Comparison of ENCODE assay signal across 15 cellular contexts in genomic region chr6:119283214-119283613, GRCh38.
A peak's percentile ranks its signal among the peaks of the same experiment; 100 is the strongest.
DNase-seq lines count a peak whose midpoint lies in the region; ATAC-seq and TF ChIP-seq lines count a peak whose summit lies in the region.
"Had no signal": no experiment of that assay in that cellular context is flagged by ENCODE, and none has a peak within 500 bp of the region (broad histone marks: within the 10 kb centered on the region; RNA-seq: fewer than 3 reads in every experiment).

No MANE protein-coding gene starts in this region.

- peak overlapping the region; percentile 7 for H3K27ac Mint-ChIP-seq in dendritic cell treated with granulocyte-macrophage colony-stimulating factor and Interleukin-4, amounts not matched to agents 40 ng/mL and 50 ng/mL, for 4 days
- H3K27ac Mint-ChIP-seq: CD4-positive, alpha-beta T cell had no signal

- peaks cover 24% of the 10 kb centered on the region for H3K36me3 Mint-ChIP-seq in dendritic cell treated with granulocyte-macrophage colony-stimulating factor and Interleukin-4, amounts not matched to agents 40 ng/mL and 50 ng/mL, for 4 days (ENCODE audit: low read depth)

- H4K8ac ChIP-seq in IMR-90 (ENCODE audit: low read depth in 2 of 2, low read length in 2 of 2) = no peak overlapping the region

- no peaks in the 10 kb centered on the region for H3K79me1 ChIP-seq in IMR-90 (ENCODE audit: low read depth in 1 of 2, low read length in 2 of 2)

- H2AFZ ChIP-seq in IMR-90 (replicated peaks; ENCODE audit: low read length, poor library complexity) = no peak overlapping the region

- H3K23ac ChIP-seq in IMR-90 (ENCODE audit: low read depth, low read length) = no peak overlapping the region

- H3K27ac ChIP-seq in IMR-90 (ENCODE audit: insufficient read depth, low read length) = no peak overlapping the region

- H3K4me1 Mint-ChIP-seq in dendritic cell treated with granulocyte-macrophage colony-stimulating factor and Interleukin-4, amounts not matched to agents 40 ng/mL and 50 ng/mL, for 4 days (ENCODE audit: low read depth) = peaks cover 7% of the 10 kb centered on the region

- no peak overlapping the region for H3K14ac ChIP-seq in IMR-90 (replicated peaks; ENCODE audit: low read depth, low read length)

- intact Hi-C loops in IMR-90 (cut with micrococcal nuclease) = no loop called here
- intact Hi-C loops in dendritic cell treated with granulocyte-macrophage colony-stimulating factor and Interleukin-4, amounts not matched to agents 40 ng/mL and 50 ng/mL, for 4 days (cut with micrococcal nuclease) = no loop called here

- H2BK15ac ChIP-seq in IMR-90 (ENCODE audit: low read depth, low read length) = no peak overlapping the region

- DNase-seq in IMR-90 = peak; percentile 9
- DNase-seq in kidney tubule cell (ENCODE audit: low spot score) = peak; percentile 81
- no peak for DNase-seq in inferior parietal cortex (ENCODE audit: extremely low spot score)
- no peak for DNase-seq in C1 segment of cervical spinal cord (lab: John Stamatoyannopoulos, UW)
- no peak for DNase-seq in NCI-H226
- DNase-seq: Calu3; CD4-positive, alpha-beta T cell; DMS79; MV-4-11; NCI-H1417 treated with DMSO at 0.1 percent for 48 hours; NCI-H2081; NCI-H526 treated with DMSO at 0.1 percent for 48 hours had no signal

- H4K5ac ChIP-seq in IMR-90 (ENCODE audit: low read depth, low read length) = no peak overlapping the region

- H3K4me3 Mint-ChIP-seq in dendritic cell treated with granulocyte-macrophage colony-stimulating factor and Interleukin-4, amounts not matched to agents 40 ng/mL and 50 ng/mL, for 4 days = no peak overlapping the region
- H3K4me3 Mint-ChIP-seq: CD4-positive, alpha-beta T cell had no signal

- CTCF ChIA-PET in IMR-90 (lab: Yijun Ruan, JAX) = no interaction called here

- H4K91ac ChIP-seq in IMR-90 (ENCODE audit: insufficient read depth, low read depth, low read length) = no peak overlapping the region

- dilution Hi-C loops in IMR-90 (cut with HindIII; ENCODE audit: low sequenced_read_pairs, unreplicated experiment) = no loop called here

- no peaks in the 10 kb centered on the region for H4K20me1 ChIP-seq in IMR-90 (ENCODE audit: insufficient read depth, low read length)

- no peak overlapping the region for H2AK5ac ChIP-seq in IMR-90 (ENCODE audit: low read depth, low read length)

- H3K9ac ChIP-seq in IMR-90 (ENCODE audit: low read depth, low read length) = no peak overlapping the region
- no peak overlapping the region for H3K9ac ChIP-seq in skeletal muscle satellite cell (ENCODE audit: low read depth, low read length)

- no TSS peak for BruUV-seq in IMR-90 (replicated peaks; lab: Mats Ljungman, UMichigan)

- 63% methylated on average over 1 of the region's 3 CpGs; no CpG with 5 or more reads in 1 of the 2 experiments for WGBS in IMR-90 (ENCODE audit: extremely low coverage in 2 of 2, insufficient read length in 1 of 2), 2 experiments

- no peak overlapping the region for H3K18ac ChIP-seq in IMR-90 (ENCODE audit: low read depth, low read length)

- H3K4me2 ChIP-seq in IMR-90 (ENCODE audit: low read depth, low read length) (no peak overlapping the region), skeletal muscle satellite cell (ENCODE audit: low read length) (peak overlapping the region; percentile 34)

- POLR2A ChIA-PET in IMR-90 (lab: Charles Lee; ENCODE audit: unreplicated experiment) = no interaction called here

- H3K4me3 ChIP-seq in IMR-90 (ENCODE audit: insufficient read depth, low read depth, low read length) (no peak overlapping the region), skeletal muscle satellite cell (ENCODE audit: low read length) (no peak overlapping the region)
- H3K4me3 ChIP-seq: HAP-1 had no signal

- H3K9me1 ChIP-seq in IMR-90 (ENCODE audit: insufficient read depth, low read length) = peaks cover 3% of the 10 kb centered on the region; the same call in 1 of the 2 replicates

- H3K9me3 ChIP-seq in IMR-90 (ENCODE audit: control insufficient read depth, insufficient read depth, low read length) (no peaks in the 10 kb centered on the region), skeletal muscle satellite cell (replicated peaks; ENCODE audit: low read length) (no peaks in the 10 kb centered on the region)
- H3K9me3 ChIP-seq: HAP-1 had no signal

- H3K27me3 Mint-ChIP-seq in dendritic cell treated with granulocyte-macrophage colony-stimulating factor and Interleukin-4, amounts not matched to agents 40 ng/mL and 50 ng/mL, for 4 days = no peaks in the 10 kb centered on the region
- H3K27me3 Mint-ChIP-seq: CD4-positive, alpha-beta T cell had no signal

- no peak overlapping the region for H2BK120ac ChIP-seq in IMR-90 (ENCODE audit: low read depth, low read length)

- no peak overlapping the region for H2BK5ac ChIP-seq in IMR-90 (ENCODE audit: low read depth, low read length, poor library complexity, severe bottlenecking)

- no peak for TF ChIP-seq CTCF in IMR-90 (conservative IDR thresholded peaks at IDR 0.05; ENCODE audit: low read depth, low read length)

- ATAC-seq in IMR-90 (ENCODE audit: low read depth) = no peak

- no peaks in the 10 kb centered on the region; the same call in 1 of the 2 replicates for H3K4me1 ChIP-seq in IMR-90 (ENCODE audit: control insufficient read depth, insufficient read depth, low read length)
- H3K4me1 ChIP-seq in skeletal muscle satellite cell (ENCODE audit: control insufficient read depth, insufficient read depth, low read length) = peaks cover 34% of the 10 kb centered on the region
- H3K4me1 ChIP-seq: HAP-1 had no signal

- TF ChIP-seq RAD21 in IMR-90 (IDR thresholded peaks at IDR 0.05; ENCODE audit: low read length) = no peak

- H3K9me3 Mint-ChIP-seq in dendritic cell treated with granulocyte-macrophage colony-stimulating factor and Interleukin-4, amounts not matched to agents 40 ng/mL and 50 ng/mL, for 4 days = no peaks in the 10 kb centered on the region
- H3K9me3 Mint-ChIP-seq: CD4-positive, alpha-beta T cell had no signal

- H3K4ac ChIP-seq in IMR-90 (ENCODE audit: low read depth, low read length) = no peak overlapping the region

- no peak for TF ChIP-seq POLR2A in IMR-90 (IDR thresholded peaks at IDR 0.05; ENCODE audit: low read depth, low read length)

- no peak overlapping the region for H2AK9ac ChIP-seq in IMR-90 (replicated peaks; ENCODE audit: low read depth, low read length, poor library complexity)

- no peak overlapping the region for H2BK20ac ChIP-seq in IMR-90 (ENCODE audit: low read depth, low read length)

- no peak overlapping the region for H3K56ac ChIP-seq in IMR-90 (ENCODE audit: extremely low read depth, insufficient read depth, low read length)

- in situ Hi-C loops in IMR-90 (cut with MboI; ENCODE audit: low sequenced_read_pairs) = no loop called here

- H3K36me3 ChIP-seq in IMR-90 (ENCODE audit: control insufficient read depth, insufficient read depth, low read length) (no peaks in the 10 kb centered on the region), skeletal muscle satellite cell (ENCODE audit: insufficient read depth, low read length) (no peaks in the 10 kb centered on the region)
- H3K36me3 ChIP-seq: HAP-1 had no signal

- H3K27me3 ChIP-seq in IMR-90 (ENCODE audit: control insufficient read depth, insufficient read depth, low read length) = no peaks in the 10 kb centered on the region
- H3K27me3 ChIP-seq in skeletal muscle satellite cell (ENCODE audit: control insufficient read depth, insufficient read depth, low read length) = no peaks in the 10 kb centered on the region

TF ChIP-seq in IMR-90, 13 proteins besides CTCF, POLR2A, EP300 and RAD21:
- TF ChIP-seq NFE2L2 (IDR thresholded peaks at IDR 0.05; ENCODE audit: low read depth, low read length) (no peak), MAFK (IDR thresholded peaks at IDR 0.05; ENCODE audit: low read depth, low read length) (no peak), SMC3 (IDR thresholded peaks at IDR 0.05; ENCODE audit: low read depth, low read length) (no peak), RFX5 (IDR thresholded peaks at IDR 0.05; ENCODE audit: low read depth, low read length) (no peak), ELK1 (IDR thresholded peaks at IDR 0.05; ENCODE audit: borderline replicate concordance, low read depth, low read length) (no peak), CHD1 (IDR thresholded peaks at IDR 0.05; ENCODE audit: low read depth, low read length) (no peak), MAZ (IDR thresholded peaks at IDR 0.05; ENCODE audit: borderline replicate concordance, low read depth, low read length) (no peak), FOS (IDR thresholded peaks at IDR 0.05; ENCODE audit: low read depth, low read length) (no peak), MXI1 (IDR thresholded peaks at IDR 0.05; ENCODE audit: borderline replicate concordance, low read depth, low read length) (no peak), BHLHE40 (IDR thresholded peaks at IDR 0.05; ENCODE audit: low read depth, low read length) (no peak), CEBPB (IDR thresholded peaks at IDR 0.05; ENCODE audit: low read depth, low read length) (no peak), RCOR1 (IDR thresholded peaks at IDR 0.05; ENCODE audit: insufficient replicate concordance, low read length) (no peak)
- TF ChIP-seq, protein P1, sequence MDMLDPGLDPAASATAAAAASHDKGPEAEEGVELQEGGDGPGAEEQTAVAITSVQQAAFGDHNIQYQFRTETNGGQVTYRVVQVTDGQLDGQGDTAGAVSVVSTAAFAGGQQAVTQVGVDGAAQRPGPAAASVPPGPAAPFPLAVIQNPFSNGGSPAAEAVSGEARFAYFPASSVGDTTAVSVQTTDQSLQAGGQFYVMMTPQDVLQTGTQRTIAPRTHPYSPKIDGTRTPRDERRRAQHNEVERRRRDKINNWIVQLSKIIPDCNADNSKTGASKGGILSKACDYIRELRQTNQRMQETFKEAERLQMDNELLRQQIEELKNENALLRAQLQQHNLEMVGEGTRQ (IDR thresholded peaks at IDR 0.05; ENCODE audit: low read depth, low read length) = no peak
TF ChIP-seq in IMR-90: peak in this region for 0.

Comparison
In these comparisons a context has a peak if more than half of its experiments do, and no peak if none do; other contexts are left out.
1. DNase-seq: peak in IMR-90 (single experiment) and kidney tubule cell (single experiment); none in inferior parietal cortex (single experiment), C1 segment of cervical spinal cord (0 of 14) and NCI-H226 (single experiment).